Comparison of ENCODE assay signal across 1 cellular context in genomic region chr15:50145451-50145872, GRCh38.
TF ChIP-seq lines count a peak whose summit lies in the region.

No MANE protein-coding gene starts in this region.

TF ChIP-seq in WTC11, 78 proteins besides CTCF, POLR2A, EP300 and RAD21 (continued from another document):
- TF ChIP-seq ATF2 (CRISPR knock-in tag; IDR thresholded peaks at IDR 0.05; ENCODE audit: borderline replicate concordance, low read depth) (no peak), ESRRA (CRISPR knock-in tag; IDR thresholded peaks at IDR 0.05; ENCODE audit: borderline replicate concordance) (no peak), IRF2 (CRISPR knock-in tag; IDR thresholded peaks at IDR 0.05; ENCODE audit: borderline replicate concordance, low read depth) (no peak), PRDM15 (CRISPR knock-in tag; IDR thresholded peaks at IDR 0.05) (no peak), ZNF263 (CRISPR knock-in tag; IDR thresholded peaks at IDR 0.05; ENCODE audit: low read depth) (no peak), KAT7 (CRISPR knock-in tag; IDR thresholded peaks at IDR 0.05; ENCODE audit: borderline replicate concordance) (no peak), ZNF219 (CRISPR knock-in tag; IDR thresholded peaks at IDR 0.05; ENCODE audit: borderline replicate concordance) (no peak), ATF1 (CRISPR knock-in tag; IDR thresholded peaks at IDR 0.05) (no peak), PRRX2 (CRISPR knock-in tag; IDR thresholded peaks at IDR 0.05) (no peak)
- TF ChIP-seq, protein P1, sequence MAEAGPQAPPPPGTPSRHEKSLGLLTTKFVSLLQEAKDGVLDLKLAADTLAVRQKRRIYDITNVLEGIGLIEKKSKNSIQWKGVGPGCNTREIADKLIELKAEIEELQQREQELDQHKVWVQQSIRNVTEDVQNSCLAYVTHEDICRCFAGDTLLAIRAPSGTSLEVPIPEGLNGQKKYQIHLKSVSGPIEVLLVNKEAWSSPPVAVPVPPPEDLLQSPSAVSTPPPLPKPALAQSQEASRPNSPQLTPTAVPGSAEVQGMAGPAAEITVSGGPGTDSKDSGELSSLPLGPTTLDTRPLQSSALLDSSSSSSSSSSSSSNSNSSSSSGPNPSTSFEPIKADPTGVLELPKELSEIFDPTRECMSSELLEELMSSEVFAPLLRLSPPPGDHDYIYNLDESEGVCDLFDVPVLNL (CRISPR knock-in tag; IDR thresholded peaks at IDR 0.05; ENCODE audit: borderline replicate concordance, low read depth) = no peak
TF ChIP-seq in WTC11: peak in this region for 0.
